In genomic region chr12:6644903-6645302, GRCh38 we compare ENCODE assay signal across 1 cellular context.
TF ChIP-seq lines count a peak whose summit lies in the region.

No MANE protein-coding gene starts in this region.

TF ChIP-seq in K562, 482 proteins besides CTCF, POLR2A, EP300 and RAD21:
- no peak for TF ChIP-seq NCOA1 (IDR thresholded peaks at IDR 0.05; ENCODE audit: low read depth)
- TF ChIP-seq TFAP4 (CRISPR knock-in tag; IDR thresholded peaks at IDR 0.05; ENCODE audit: borderline replicate concordance), result peak; percentile 52; the same call in 1 of the 2 replicates
